In genomic region chr9:128457207-128457606, GRCh38 we compare ENCODE assay signal across 8 cellular contexts. TPM values are rescaled to one million over a fixed set of nuclear protein-coding genes. Genes with fewer than 3 reads are reported as not detected.
DNase-seq lines count a peak whose midpoint lies in the region; ATAC-seq and TF ChIP-seq lines count a peak whose summit lies in the region.

No MANE protein-coding gene starts in this region.

- H3K4me1 ChIP-seq in DOHH2 (ENCODE audit: control insufficient read depth, low read length) (peaks cover 11% of the 10 kb centered on the region), Panc1 (ENCODE audit: control insufficient read depth, insufficient read depth, low read length) (peaks cover 5% of the 10 kb centered on the region; the same call in 1 of the 2 replicates), prostate gland (replicated peaks) (peaks cover 8% of the 10 kb centered on the region)

- WGBS in prostate gland, result 35% methylated on average over 14 of the region's 14 CpGs

- TF ChIP-seq POLR2A in prostate gland (IDR thresholded peaks at IDR 0.05), result no peak

- peaks cover 33% of the 10 kb centered on the region for H3K79me2 ChIP-seq in DOHH2 (ENCODE audit: control insufficient read depth, low read length)

- ATAC-seq in Panc1 (no peak), GM21619 (IDR thresholded peaks at IDR 0.05; ENCODE audit: unreplicated experiment) (no peak)

- no peaks in the 10 kb centered on the region for H3F3A ChIP-seq in DOHH2 (ENCODE audit: control insufficient read depth, insufficient read depth)

- peak overlapping the region; percentile 97 for H3K4me2 ChIP-seq in DOHH2 (ENCODE audit: low read length)

- CTCF ChIA-PET in Panc1 (lab: Charles Lee), result no interaction called here

- TF ChIP-seq CTCF in DOHH2 (IDR thresholded peaks at IDR 0.05; ENCODE audit: low read depth, low read length, poor library complexity, severe bottlenecking) (no peak), Panc1 (IDR thresholded peaks at IDR 0.05) (no peak), epithelial cell of proximal tubule (conservative IDR thresholded peaks at IDR 0.05; ENCODE audit: low read depth, low read length) (no peak), prostate gland (IDR thresholded peaks at IDR 0.05) (no peak)

- POLR2A ChIA-PET in Panc1 (lab: Charles Lee), result interaction anchor here (0.7 kb wide), 1 partner anchor 10 kb away, joined by 16 read pairs; no protein-coding TSS in a partner anchor

- H3K4me3 ChIP-seq in DOHH2 (ENCODE audit: low read length) (peak overlapping the region; percentile 92), Panc1 (ENCODE audit: low read depth in 2 of 2, low read length in 2 of 2) (peak overlapping the region; percentile 72 to 76), epithelial cell of proximal tubule (ENCODE audit: low read depth, low read length) (peak overlapping the region; percentile 76), prostate gland (peak overlapping the region; percentile 61 to 93)

- H3K27ac ChIP-seq in DOHH2 (ENCODE audit: low read depth, low read length) (0 out of 2 replicates have a peak overlapping the region, but pooled peaks have one; percentile 76), Panc1 (ENCODE audit: low read length) (peak overlapping the region; percentile 69; the same call in 1 of the 2 replicates), prostate gland (no peak overlapping the region)

- H3K9me3 ChIP-seq in DOHH2 (ENCODE audit: control insufficient read depth, insufficient read depth, low read length), result no peaks in the 10 kb centered on the region
- no peaks in the 10 kb centered on the region for H3K9me3 ChIP-seq in Panc1 (ENCODE audit: control insufficient read depth, insufficient read depth, low read depth, low read length)
- H3K9me3 ChIP-seq in prostate gland, result no peaks in the 10 kb centered on the region

- H3K9me2 ChIP-seq in DOHH2 (replicated peaks; ENCODE audit: control insufficient read depth, low read length), result no peaks in the 10 kb centered on the region

- H3K36me3 ChIP-seq in DOHH2 (ENCODE audit: control insufficient read depth, low read length), result peaks cover 29% of the 10 kb centered on the region
- H3K36me3 ChIP-seq in Panc1 (ENCODE audit: control insufficient read depth, insufficient read depth, low read length), result peaks cover 8% of the 10 kb centered on the region
- peaks cover 0 to 4% of the 10 kb centered on the region in 2 donors for H3K36me3 ChIP-seq in prostate gland

- H3K27me3 ChIP-seq in DOHH2 (ENCODE audit: control insufficient read depth, low read length), result no peaks in the 10 kb centered on the region
- no peaks in the 10 kb centered on the region for H3K27me3 ChIP-seq in Panc1 (ENCODE audit: control insufficient read depth, insufficient read depth, low read length)
- no peaks in the 10 kb centered on the region for H3K27me3 ChIP-seq in prostate gland (replicated peaks; ENCODE audit: insufficient read depth)

- DNase-seq in Panc1 (ENCODE audit: low read depth, low spot score), result no peak
- DNase-seq in epithelial cell of proximal tubule (ENCODE audit: low read depth), result no peak
- DNase-seq in prostate gland (ENCODE audit: low spot score), result no peak
- no peak for DNase-seq in germinal center (ENCODE audit: low spot score)
- DNase-seq in DMS79 (lab: John Stamatoyannopoulos, UW), result no peak
- DNase-seq in activated effector memory CD4-positive, alpha-beta T cell treated with anti-CD3 and anti-CD28 coated beads, Interleukin-2, amount 50 U/mL, for 16 hours, result no peak

- in situ Hi-C loops in Panc1 (cut with HindIII; ENCODE audit: low pct_unique_long_range_greater_than_20kb, low sequenced_read_pairs), result no loop called here

- H4K20me1 ChIP-seq in DOHH2 (ENCODE audit: control insufficient read depth, insufficient read depth, low read depth, low read length), result no peaks in the 10 kb centered on the region

- BruUV-seq in Panc1 (replicated peaks; lab: Mats Ljungman, UMichigan), result TSS peak; percentile 67

- intact Hi-C loops in Panc1 (cut with micrococcal nuclease; ENCODE audit: unreplicated experiment) (no loop called here), prostate gland (cut with DNase I) (no loop called here)

RNA-seq across cellular contexts. Expression of gene ODF2, which starts 1.4 kb away (rescaled TPM):
- 36.8 TPM for total RNA-seq in Panc1 (2021; ENCODE audit: unreplicated experiment)
- polyA plus RNA-seq in Panc1 (2012; ENCODE audit: insufficient read length), result 36.0 TPM
- 32.6 and 38.2 TPM in 2 replicates for total RNA-seq in epithelial cell of proximal tubule
- total RNA-seq in prostate gland, result 10 to 100 TPM; 27.0 to 65.8 TPM

RNA-seq across cellular contexts. Expression of gene CERCAM, which starts 36.5 kb away (rescaled TPM):
- total RNA-seq in Panc1 (2021; ENCODE audit: unreplicated experiment) (11.3 TPM), epithelial cell of proximal tubule (49.1 and 55.7 TPM in 2 replicates), prostate gland (10 to 100 TPM; 25.3 to 30.5 TPM)
- polyA plus RNA-seq in Panc1 (2012; ENCODE audit: insufficient read length), result 22.5 TPM

RNA-seq across cellular contexts. Expression of gene GLE1, which starts 47.3 kb away (rescaled TPM):
- 25.9 TPM for total RNA-seq in Panc1 (2021; ENCODE audit: unreplicated experiment)
- polyA plus RNA-seq in Panc1 (2012; ENCODE audit: insufficient read length), result 16.1 TPM
- 25.4 and 28.8 TPM in 2 replicates for total RNA-seq in epithelial cell of proximal tubule
- 10 to 100 TPM; 31.5 to 34.2 TPM for total RNA-seq in prostate gland

Comparison
In these comparisons a context has a peak if more than half of its experiments do, and no peak if none do; other contexts are left out.
1. H3K27ac ChIP-seq: peak in DOHH2 (single experiment) and Panc1 (single experiment); none in prostate gland (0 of 2).
2. Peak in every context shown above with its lines, with median percentiles within 50 percentile points of each other: H3K4me3 ChIP-seq.